In the genomic region with DNA sequence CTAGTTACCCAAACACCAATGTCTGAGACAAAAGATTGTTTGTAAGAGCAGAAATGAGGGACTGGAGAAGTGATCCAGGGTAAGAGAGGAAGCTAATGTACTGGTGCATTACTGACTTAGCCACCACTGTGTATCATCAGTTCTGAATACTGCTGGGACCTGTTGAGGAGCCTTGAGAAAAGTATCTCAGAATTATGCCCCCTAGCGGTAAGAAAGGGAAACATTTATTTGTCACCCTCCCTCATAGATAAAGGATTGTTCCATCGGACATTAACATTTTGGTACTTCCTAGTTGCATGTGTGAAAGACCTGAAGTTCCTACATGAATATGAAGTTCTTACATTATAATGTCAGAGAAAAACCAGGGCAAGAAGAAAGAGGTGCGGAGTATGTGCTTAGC, we compare ENCODE assay signal across 8 cellular contexts.
DNase-seq lines count a peak whose midpoint lies in the region; TF ChIP-seq lines count a peak whose summit lies in the region.

No MANE protein-coding gene starts in this region.

- H3K9ac ChIP-seq in GM23248 = no peak overlapping the region

- 52 to 59% methylated on average over 3 of the region's 3 CpGs for WGBS in GM23248 (ENCODE audit: low coverage in 1 of 2, low lambda C conversion rate in 2 of 2, missing lambda C conversion rate in 2 of 2), 2 experiments

- H3K79me2 ChIP-seq in GM23248 (ENCODE audit: insufficient read depth) = no peaks in the 10 kb centered on the region

- no peaks in the 10 kb centered on the region for H3F3A ChIP-seq in GM23248 (ENCODE audit: insufficient read depth)

- H3K27ac ChIP-seq in GM23248 = no peak overlapping the region
- no peak overlapping the region for H3K27ac ChIP-seq in coronary artery

- H4K20me1 ChIP-seq in GM23248 (ENCODE audit: insufficient read depth) = no peaks in the 10 kb centered on the region

- H3K36me3 ChIP-seq in GM23248 (ENCODE audit: low read depth) = no peaks in the 10 kb centered on the region

- H3K27me3 ChIP-seq in GM23248 (replicated peaks; ENCODE audit: insufficient read depth) = no peaks in the 10 kb centered on the region

- peak; percentile 45 for TF ChIP-seq CTCF in fibroblast of villous mesenchyme (IDR thresholded peaks at IDR 0.05; ENCODE audit: insufficient read depth, low read depth, low read length)
- no peak for TF ChIP-seq CTCF in coronary artery (IDR thresholded peaks at IDR 0.05)

- no peak overlapping the region for H3K4me2 ChIP-seq in GM23248 (ENCODE audit: unreplicated experiment)

- DNase-seq in D341Med (ENCODE audit: low spot score) (peak; percentile 25), GM23248 (peak; percentile 38), NOMO-1 treated with DMSO at 0.1 percent for 48 hours (lab: John Stamatoyannopoulos, UW; ENCODE audit: unreplicated experiment) (peak; percentile 2), fibroblast of villous mesenchyme (ENCODE audit: low read depth) (peak; percentile 1), globus pallidus (ENCODE audit: low spot score) (no peak), coronary artery (ENCODE audit: low spot score) (no peak)
- DNase-seq in stimulated activated CD4-positive, alpha-beta T cell treated with anti-CD3 and anti-CD28 coated beads, Interleukin-1b, Interleukin-23, amount 100 ng/mL, for 48 hours = no peak
- no peak for DNase-seq in activated effector memory CD4-positive, alpha-beta T cell treated with anti-CD3 and anti-CD28 coated beads, Interleukin-2, amount 50 U/mL, for 16 hours

- in situ Hi-C loops in GM23248 (cut with MboI) = no loop called here

- no peak overlapping the region for H2AFZ ChIP-seq in GM23248

- no peaks in the 10 kb centered on the region for H3K9me3 ChIP-seq in GM23248 (ENCODE audit: low read depth)

- no peak overlapping the region for H3K4me3 ChIP-seq in GM23248
- H3K4me3 ChIP-seq in fibroblast of villous mesenchyme (ENCODE audit: low read depth, low read length) = no peak overlapping the region
- H3K4me3 ChIP-seq in coronary artery = no peak overlapping the region

- no peaks in the 10 kb centered on the region for H3K4me1 ChIP-seq in GM23248 (ENCODE audit: insufficient read depth)

- no peaks in the 10 kb centered on the region for H3K9me2 ChIP-seq in GM23248 (ENCODE audit: insufficient read depth)

Comparison
In these comparisons a context has a peak if more than half of its experiments do, and no peak if none do; other contexts are left out.
1. DNase-seq: peak in D341Med (single experiment), GM23248 (single experiment), NOMO-1 treated with DMSO at 0.1 percent for 48 hours (single experiment) and fibroblast of villous mesenchyme (single experiment); none in stimulated activated CD4-positive, alpha-beta T cell treated with anti-CD3 and anti-CD28 coated beads, Interleukin-1b, Interleukin-23, amount 100 ng/mL, for 48 hours (single experiment), globus pallidus (single experiment), activated effector memory CD4-positive, alpha-beta T cell treated with anti-CD3 and anti-CD28 coated beads, Interleukin-2, amount 50 U/mL, for 16 hours (single experiment) and coronary artery (single experiment).